11 cellular contexts compared by ENCODE assay signal in the genomic region with DNA sequence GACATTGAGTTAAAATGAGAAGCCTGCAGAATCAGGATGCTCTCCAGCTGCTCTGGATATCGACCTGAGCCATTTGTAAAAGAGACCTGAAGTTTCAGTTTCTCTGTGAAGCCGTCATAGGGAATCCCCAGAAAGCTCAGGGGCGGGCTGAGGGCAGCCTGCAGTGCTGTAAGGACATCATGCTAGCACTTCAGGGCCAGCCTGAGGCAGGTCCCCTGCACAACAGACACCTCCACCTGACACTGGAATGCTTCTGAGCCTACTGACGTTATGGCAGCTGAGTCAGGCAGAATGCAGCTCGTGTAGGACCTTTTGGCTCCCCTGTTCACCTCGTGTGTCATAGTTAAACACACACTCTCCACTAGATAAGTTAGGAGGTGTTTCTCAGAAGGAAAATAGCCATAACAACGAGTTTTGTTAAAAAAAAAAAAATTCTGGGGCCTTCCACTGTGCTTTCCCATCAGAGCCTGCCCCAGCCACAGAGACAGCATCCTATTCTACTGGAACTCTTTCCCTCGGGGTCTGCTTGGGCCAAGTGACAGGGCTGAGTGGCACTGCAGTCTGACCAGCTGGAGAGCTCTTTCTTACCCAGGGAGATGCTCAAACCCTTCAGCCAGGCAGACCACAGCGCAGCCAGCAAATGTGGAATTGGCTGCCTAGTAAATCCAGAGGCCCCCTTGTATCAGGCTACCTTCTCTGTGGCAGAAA.
A peak's percentile ranks its signal among the peaks of the same experiment; 100 is the strongest.
DNase-seq lines count a peak whose midpoint lies in the region; ATAC-seq, FAIRE-seq and TF ChIP-seq lines count a peak whose summit lies in the region.
"Had no signal": no experiment of that assay in that cellular context is flagged by ENCODE, and none has a peak within 500 bp of the region (broad histone marks: within the 10 kb centered on the region; RNA-seq: fewer than 3 reads in every experiment).

No MANE protein-coding gene starts in this region.

- ATAC-seq in GM18499 (IDR thresholded peaks at IDR 0.05; ENCODE audit: insufficient read depth, unreplicated experiment) (peak; percentile 92), GM19452 (IDR thresholded peaks at IDR 0.05; ENCODE audit: unreplicated experiment) (peak; percentile 99), HG03108 (IDR thresholded peaks at IDR 0.05; ENCODE audit: unreplicated experiment) (peak; percentile 95), T-cell (replicated peaks in 1 of 4) (no peak)

- H3K27ac ChIP-seq in smooth muscle cell (ENCODE audit: low read depth) = no peak overlapping the region
- H3K27ac ChIP-seq: PC-9, skin epidermis had no signal

- no peak overlapping the region for H3K9ac ChIP-seq in smooth muscle cell (ENCODE audit: low read depth)

- FAIRE-seq in urothelium cell line (lab: Jason Lieb, UNC) = no peak

- CTCF ChIA-PET in T-cell (lab: Charles Lee) = no interaction called here

- H4K20me1 ChIP-seq in smooth muscle cell (ENCODE audit: low read depth) = no peaks in the 10 kb centered on the region

- no peaks in the 10 kb centered on the region for H3F3A ChIP-seq in smooth muscle cell (ENCODE audit: low read depth)

- H3K79me2 ChIP-seq in smooth muscle cell (ENCODE audit: low read depth) = no peaks in the 10 kb centered on the region

- H3K9me3 Mint-ChIP-seq in T-cell = no peaks in the 10 kb centered on the region

- H3K27ac Mint-ChIP-seq in T-cell = peak overlapping the region in 1 of 2 donors; percentile 6

- H3K36me3 Mint-ChIP-seq in T-cell = no peaks in the 10 kb centered on the region

- H3K4me1 ChIP-seq in smooth muscle cell (ENCODE audit: low read depth) = no peaks in the 10 kb centered on the region

- peaks cover 1 to 14% of the 10 kb centered on the region in 2 donors for H3K27me3 Mint-ChIP-seq in T-cell

- 65% methylated on average over 9 of the region's 9 CpGs for WGBS in smooth muscle cell (ENCODE audit: low lambda C conversion rate)

- POLR2A ChIA-PET in T-cell (lab: Charles Lee) = no interaction called here

- no peaks in the 10 kb centered on the region for H3K27me3 ChIP-seq in smooth muscle cell (ENCODE audit: low read depth)

- TF ChIP-seq CTCF in epithelial cell of esophagus (IDR thresholded peaks at IDR 0.05; ENCODE audit: insufficient read depth, low read depth, low read length, missing control alignments) (no peak), smooth muscle cell (IDR thresholded peaks at IDR 0.05; ENCODE audit: borderline replicate concordance, insufficient read depth, poor library complexity, severe bottlenecking) (no peak)

- no peak overlapping the region for H3K4me3 Mint-ChIP-seq in T-cell

- no peak overlapping the region for H2AFZ ChIP-seq in smooth muscle cell (ENCODE audit: low read depth)
- H2AFZ ChIP-seq: PC-9 had no signal

- DNase-seq in epithelial cell of esophagus (ENCODE audit: low read depth) (peak; percentile 22), smooth muscle cell (lab: John Stamatoyannopoulos, UW; ENCODE audit: unreplicated experiment) (no peak), SW480 (ENCODE audit: low spot score) (no peak), urothelium cell line (ENCODE audit: low spot score) (no peak), T-cell (no peak)
- DNase-seq: activated gamma-delta T cell treated with Interleukin-2 at 50 U/mL for 16 hours had no signal

- no peak overlapping the region for H3K4me2 ChIP-seq in smooth muscle cell
- H3K4me2 ChIP-seq: PC-9 had no signal

- H3K4me3 ChIP-seq in epithelial cell of esophagus (ENCODE audit: low read length) (no peak overlapping the region), smooth muscle cell (no peak overlapping the region)
- H3K4me3 ChIP-seq: PC-9, skin epidermis had no signal

- H3K9me3 ChIP-seq in smooth muscle cell (replicated peaks; ENCODE audit: low read depth) = no peaks in the 10 kb centered on the region

- H3K4me1 Mint-ChIP-seq in T-cell = peaks cover 0 to 2% (median 0%) of the 10 kb centered on the region in 3 donors

- H3K36me3 ChIP-seq in smooth muscle cell (ENCODE audit: low read depth) = no peaks in the 10 kb centered on the region

Comparison
In these comparisons a context has a peak if more than half of its experiments do, and no peak if none do; other contexts are left out.
1. ATAC-seq: peak in GM18499 (single experiment), GM19452 (single experiment) and HG03108 (single experiment); none in T-cell (0 of 4).